Comparison of ENCODE assay signal across 9 cellular contexts in genomic region chr9:125529589-125530515, GRCh38.
DNase-seq lines count a peak whose midpoint lies in the region; ATAC-seq and TF ChIP-seq lines count a peak whose summit lies in the region.
"Had no signal": no experiment of that assay in that cellular context is flagged by ENCODE, and none has a peak within 500 bp of the region (broad histone marks: within the 10 kb centered on the region; RNA-seq: fewer than 3 reads in every experiment).

No MANE protein-coding gene starts in this region.

- CTCF ChIA-PET in activated CD8-positive, alpha-beta T cell treated with anti-CD3 and anti-CD28 coated beads for 36 hours (lab: Charles Lee) = interaction anchor here (1.2 to 2.4 kb wide), 5 partner anchors 8 to 122 kb away, joined by 4 to 15 read pairs (median 5); no protein-coding TSS in a partner anchor

- no peak overlapping the region for H3K9ac ChIP-seq in BLaER1

- ATAC-seq in GM19351 (IDR thresholded peaks at IDR 0.05; ENCODE audit: unreplicated experiment) = peak; percentile 67
- ATAC-seq in HG03342 (IDR thresholded peaks at IDR 0.05; ENCODE audit: unreplicated experiment) = peak; percentile 79
- ATAC-seq in activated CD8-positive, alpha-beta T cell treated with anti-CD3 and anti-CD28 coated beads for 36 hours = peak; percentile 47

- H3K4me3 ChIP-seq in BLaER1 = no peak overlapping the region

- H3K4me3 Mint-ChIP-seq in activated CD8-positive, alpha-beta T cell treated with anti-CD3 and anti-CD28 coated beads for 36 hours = no peak overlapping the region

- H3K27me3 Mint-ChIP-seq in activated CD8-positive, alpha-beta T cell treated with anti-CD3 and anti-CD28 coated beads for 36 hours = no peaks in the 10 kb centered on the region

- POLR2A ChIA-PET in activated CD8-positive, alpha-beta T cell treated with anti-CD3 and anti-CD28 coated beads for 36 hours (lab: Charles Lee) = interaction anchor here (0.8 to 1.3 kb wide), 2 partner anchors 22 to 289 kb away, joined by 3 read pairs; no protein-coding TSS in a partner anchor

- peaks cover 24% of the 10 kb centered on the region for H3K4me1 ChIP-seq in BLaER1

- H4K20me1 ChIP-seq in BLaER1 = no peaks in the 10 kb centered on the region

- peaks cover 48% of the 10 kb centered on the region for H3K4me1 Mint-ChIP-seq in activated CD8-positive, alpha-beta T cell treated with anti-CD3 and anti-CD28 coated beads for 36 hours (ENCODE audit: low read depth)

- intact Hi-C loops in activated CD8-positive, alpha-beta T cell treated with anti-CD3 and anti-CD28 coated beads for 36 hours (cut with micrococcal nuclease) = no loop called here

- H3K27ac Mint-ChIP-seq in activated CD8-positive, alpha-beta T cell treated with anti-CD3 and anti-CD28 coated beads for 36 hours = peak overlapping the region; percentile 6

- H3K36me3 Mint-ChIP-seq in activated CD8-positive, alpha-beta T cell treated with anti-CD3 and anti-CD28 coated beads for 36 hours (ENCODE audit: low read depth) = peaks cover under 1% of the 10 kb centered on the region

- no peak for TF ChIP-seq CTCF in activated CD8-positive, alpha-beta T cell treated with anti-CD3 and anti-CD28 coated beads for 36 hours (IDR thresholded peaks at IDR 0.05)

- H3K27me3 ChIP-seq in BLaER1 = no peaks in the 10 kb centered on the region

- H3K27ac ChIP-seq in BLaER1 = no peak overlapping the region; the same call in 1 of the 2 replicates

- no peaks in the 10 kb centered on the region for H3K9me3 Mint-ChIP-seq in activated CD8-positive, alpha-beta T cell treated with anti-CD3 and anti-CD28 coated beads for 36 hours

- H3K9me3 ChIP-seq in BLaER1 = peaks cover 8% of the 10 kb centered on the region; the same call in 1 of the 2 replicates

- peak overlapping the region; percentile 36 for H3K4me2 ChIP-seq in BLaER1

- DNase-seq in activated CD8-positive, alpha-beta T cell treated with anti-CD3 and anti-CD28 coated beads for 36 hours = no peak
- DNase-seq in D341Med (ENCODE audit: low spot score) (no peak), mucosa of gallbladder (ENCODE audit: low spot score) (no peak), hepatic stellate cell (ENCODE audit: low spot score) (no peak)
- no peak for DNase-seq in activated CD8-positive, alpha-beta memory T cell treated with anti-CD3 and anti-CD28 coated beads, Interleukin-2, amount 50 U/mL, for 4 hours
- DNase-seq: posterior cingulate gyrus had no signal

- H3K36me3 ChIP-seq in BLaER1 = peaks cover 10% of the 10 kb centered on the region; the same call in 1 of the 2 replicates
